In genomic region chr6:146968041-146968760, GRCh38 we compare ENCODE assay signal across 10 cellular contexts.
DNase-seq lines count a peak whose midpoint lies in the region; FAIRE-seq and TF ChIP-seq lines count a peak whose summit lies in the region.
"Had no signal": no experiment of that assay in that cellular context is flagged by ENCODE, and none has a peak within 500 bp of the region (broad histone marks: within the 10 kb centered on the region; RNA-seq: fewer than 3 reads in every experiment).

No MANE protein-coding gene starts in this region.

- H3K9me3 ChIP-seq in osteoblast (ENCODE audit: low read depth, low read length) = peaks cover 2% of the 10 kb centered on the region
- H3K9me3 ChIP-seq: prostate gland had no signal

- TF ChIP-seq CTCF in bronchial epithelial cell (IDR thresholded peaks at IDR 0.05; ENCODE audit: insufficient read depth, low read length, severe bottlenecking) = no peak
- no peak for TF ChIP-seq CTCF in osteoblast (IDR thresholded peaks at IDR 0.05; ENCODE audit: extremely low read depth, low read depth, low read length)
- TF ChIP-seq CTCF in GM20000 (IDR thresholded peaks at IDR 0.05; ENCODE audit: extremely low read depth, missing control alignments) = no peak

- peaks cover 11% of the 10 kb centered on the region for H3K4me1 ChIP-seq in osteoblast (ENCODE audit: insufficient read depth, low read length)
- H3K4me1 ChIP-seq: prostate gland had no signal

- H3K36me3 ChIP-seq in bronchial epithelial cell (ENCODE audit: control insufficient read depth, insufficient read depth, low read length) (no peaks in the 10 kb centered on the region), osteoblast (ENCODE audit: insufficient read depth, low read length) (no peaks in the 10 kb centered on the region)
- H3K36me3 ChIP-seq: prostate gland had no signal

- H4K20me1 ChIP-seq in osteoblast (ENCODE audit: insufficient read depth, low read length) = no peaks in the 10 kb centered on the region

- peak overlapping the region; percentile 33 for H3K4me2 ChIP-seq in osteoblast (ENCODE audit: insufficient read depth, low read length)

- peak overlapping the region; percentile 3 for H3K27ac ChIP-seq in osteoblast (ENCODE audit: low read depth, low read length)
- H3K27ac ChIP-seq: prostate gland had no signal

- H3K79me2 ChIP-seq in osteoblast (ENCODE audit: insufficient read depth, low read length) = no peaks in the 10 kb centered on the region

- no peaks in the 10 kb centered on the region for H3K27me3 ChIP-seq in bronchial epithelial cell (ENCODE audit: control insufficient read depth, insufficient read depth, low read length)
- no peaks in the 10 kb centered on the region for H3K27me3 ChIP-seq in osteoblast (ENCODE audit: insufficient read depth, low read length)

- FAIRE-seq in bronchial epithelial cell (lab: Jason Lieb, UNC) = no peak

- DNase-seq in ELR (ENCODE audit: low read depth) = peak; percentile 80
- DNase-seq in NCI-H2171 treated with DMSO at 0.1 percent for 48 hours (lab: John Stamatoyannopoulos, UW) = peak; percentile 76
- peak; percentile 92 for DNase-seq in bronchial epithelial cell (ENCODE audit: low read depth)
- peak; percentile 84 for DNase-seq in osteoblast (ENCODE audit: insufficient read length, low spot score, missing footprints)
- no peak for DNase-seq in activated naive CD4-positive, alpha-beta T cell treated with anti-CD3 and anti-CD28 coated beads, Interleukin-2, amount 50 U/mL, for 16 hours
- no peak for DNase-seq in GM20000 (ENCODE audit: low spot score)
- DNase-seq in activated effector memory CD4-positive, alpha-beta T cell treated with anti-CD3 and anti-CD28 coated beads, Interleukin-2, amount 50 U/mL, for 16 hours = no peak
- no peak for DNase-seq in NCI-H2107 treated with DMSO at 0.1 percent for 48 hours (lab: John Stamatoyannopoulos, UW; ENCODE audit: unreplicated experiment)
- DNase-seq: NK-92 treated with Interleukin-12 subunit alpha and Interleukin-12 subunit beta, amount 100 ng/mL, for 24 hours had no signal

- no peak overlapping the region for H3K4me3 ChIP-seq in bronchial epithelial cell (ENCODE audit: low read depth, low read length)
- H3K4me3 ChIP-seq in osteoblast (ENCODE audit: insufficient read depth, low read length) = no peak overlapping the region
- H3K4me3 ChIP-seq: prostate gland had no signal

- no peak overlapping the region for H2AFZ ChIP-seq in osteoblast (ENCODE audit: low read length)

Comparison
In these comparisons a context has a peak if more than half of its experiments do, and no peak if none do; other contexts are left out.
1. DNase-seq: peak in ELR (single experiment), NCI-H2171 treated with DMSO at 0.1 percent for 48 hours (single experiment), bronchial epithelial cell (single experiment) and osteoblast (single experiment); none in activated naive CD4-positive, alpha-beta T cell treated with anti-CD3 and anti-CD28 coated beads, Interleukin-2, amount 50 U/mL, for 16 hours (single experiment), GM20000 (single experiment), activated effector memory CD4-positive, alpha-beta T cell treated with anti-CD3 and anti-CD28 coated beads, Interleukin-2, amount 50 U/mL, for 16 hours (single experiment) and NCI-H2107 treated with DMSO at 0.1 percent for 48 hours (single experiment).